Comparison of ENCODE assay signal across 9 cellular contexts in genomic region chr16:30762991-30763725, GRCh38. TPM values are rescaled to one million over a fixed set of nuclear protein-coding genes. Genes with fewer than 3 reads are reported as not detected.
DNase-seq lines count a peak whose midpoint lies in the region; ATAC-seq, FAIRE-seq and TF ChIP-seq lines count a peak whose summit lies in the region.
"Had no signal": no experiment of that assay in that cellular context is flagged by ENCODE, and none has a peak within 500 bp of the region (broad histone marks: within the 10 kb centered on the region; RNA-seq: fewer than 3 reads in every experiment).

No MANE protein-coding gene starts in this region.

- H3K9ac ChIP-seq in endothelial cell of umbilical vein (replicated peaks; ENCODE audit: extremely low read depth, insufficient read depth, low read length) (peak overlapping the region; percentile 78), neuronal stem cell (ENCODE audit: low read depth, low read length, poor library complexity) (no peak overlapping the region)

- H3K27ac Mint-ChIP-seq in CD8-positive, alpha-beta T cell = peak overlapping the region; percentile 92

- dilution Hi-C loops in endothelial cell of umbilical vein (cut with MboI; ENCODE audit: extremely low pct_ligation_motif_present, low sequenced_read_pairs) = no loop called here

- H3K4me1 Mint-ChIP-seq in CD8-positive, alpha-beta T cell (ENCODE audit: low read depth) = peaks cover 31% of the 10 kb centered on the region

- H3K27me3 Mint-ChIP-seq in CD8-positive, alpha-beta T cell (ENCODE audit: low read depth) = no peaks in the 10 kb centered on the region

- no TSS peak for BruUV-seq in OCI-LY7 (replicated peaks; lab: Mats Ljungman, UMichigan)
- BruUV-seq in endothelial cell of umbilical vein (replicated peaks; lab: Mats Ljungman, UMichigan) = no TSS peak

- H4K8ac ChIP-seq in neuronal stem cell (ENCODE audit: low read depth, low read length) = no peak overlapping the region

- no peak for TF ChIP-seq CTCF in CD8-positive, alpha-beta T cell (IDR thresholded peaks at IDR 0.05)
- TF ChIP-seq CTCF in OCI-LY7 (conservative IDR thresholded peaks at IDR 0.05; ENCODE audit: low read length) (no peak), endothelial cell of umbilical vein (IDR thresholded peaks at IDR 0.05; ENCODE audit: extremely low read depth in 1 of 2, insufficient read depth in 1 of 2, low read depth in 1 of 2, low read length in 2 of 2) (no peak)

- POLR2A ChIA-PET in CD8-positive, alpha-beta T cell (lab: Charles Lee) = interaction anchor here (0.9 to 1.5 kb wide), 2 partner anchors 50 to 51 kb away, joined by 3 read pairs; no protein-coding TSS in a partner anchor
- POLR2A ChIA-PET in OCI-LY7 (lab: Charles Lee) (interaction anchor here (0.6 to 1.0 kb wide), 3 partner anchors 15 to 126 kb away, joined by 4 to 5 read pairs (median 4); partner anchors contain the start of gene PHKG2), endothelial cell of umbilical vein (lab: Charles Lee) (no interaction called here)

- DNase-seq in CD8-positive, alpha-beta T cell = no peak
- DNase-seq in OCI-LY7 (ENCODE audit: low spot score) (no peak), endothelial cell of umbilical vein (ENCODE audit: low read depth, low spot score) (peak; percentile 11), neuronal stem cell (ENCODE audit: low spot score) (no peak), NOMO-1 treated with dmso at 0.1 percent for 144 hours (lab: John Stamatoyannopoulos, UW; ENCODE audit: unreplicated experiment) (no peak), DMS153 (lab: John Stamatoyannopoulos, UW) (no peak), GM19238 (ENCODE audit: insufficient read length, low spot score) (no peak)
- DNase-seq: NCI-H526 treated with DMSO at 0.1 percent for 48 hours had no signal

- no peak overlapping the region for H2AFZ ChIP-seq in OCI-LY7 (ENCODE audit: low read length)
- no peak overlapping the region for H2AFZ ChIP-seq in endothelial cell of umbilical vein (ENCODE audit: low read depth, low read length)
- H2AFZ ChIP-seq in neuronal stem cell (ENCODE audit: low read length) = no peak overlapping the region

- H3K79me2 ChIP-seq in OCI-LY7 (ENCODE audit: insufficient read depth, low read depth, low read length) = peaks cover 20% of the 10 kb centered on the region; the same call in 1 of the 2 replicates
- H3K79me2 ChIP-seq in endothelial cell of umbilical vein (ENCODE audit: control insufficient read depth, insufficient read depth, low read length) = peaks cover 22% of the 10 kb centered on the region

- no peak overlapping the region for H3K18ac ChIP-seq in neuronal stem cell (ENCODE audit: low read length)

- H3K9me1 ChIP-seq in endothelial cell of umbilical vein (replicated peaks; ENCODE audit: control insufficient read depth, extremely low read depth, insufficient read depth, low read length) = no peaks in the 10 kb centered on the region

- no peak overlapping the region for H3K23ac ChIP-seq in neuronal stem cell (ENCODE audit: low read depth, low read length, poor library complexity)

- peak overlapping the region; percentile 59 for H3K4me3 ChIP-seq in CD8-positive, alpha-beta T cell (ENCODE audit: low read depth, low read length)
- H3K4me3 ChIP-seq in OCI-LY7 (ENCODE audit: low read depth, low read length, poor library complexity, severe bottlenecking) (peak overlapping the region; percentile 84), endothelial cell of umbilical vein (replicated peaks in 1 of 3; ENCODE audit: insufficient read depth in 1 of 3, low read depth in 1 of 3, low read length in 3 of 3) (peak overlapping the region; percentile 19 to 87 (median 75)), neuronal stem cell (ENCODE audit: low read length in 2 of 2) (peak overlapping the region; percentile 96 to 99)

- no peak overlapping the region for H2BK120ac ChIP-seq in neuronal stem cell (ENCODE audit: low read depth, low read length)

- no peak overlapping the region for H3K14ac ChIP-seq in neuronal stem cell (ENCODE audit: low read length)

- peak overlapping the region; percentile 96 for H3K4me3 Mint-ChIP-seq in CD8-positive, alpha-beta T cell

- H4K91ac ChIP-seq in neuronal stem cell (ENCODE audit: low read depth, low read length, poor library complexity) = no peak overlapping the region

- H3K36me3 ChIP-seq in CD8-positive, alpha-beta T cell (ENCODE audit: insufficient read depth, low read length) = peaks cover 49% of the 10 kb centered on the region
- H3K36me3 ChIP-seq in OCI-LY7 (ENCODE audit: insufficient read depth, low read length) (peaks cover 73% of the 10 kb centered on the region), endothelial cell of umbilical vein (ENCODE audit: control insufficient read depth in 2 of 2, extremely low read depth in 1 of 2, insufficient read depth in 2 of 2, low read length in 2 of 2) (peaks cover 15 to 36% of the 10 kb centered on the region in 2 experiments), neuronal stem cell (replicated peaks in 1 of 2; ENCODE audit: control insufficient read depth in 2 of 2, insufficient read depth in 2 of 2, low read length in 2 of 2) (peaks cover 49 to 77% of the 10 kb centered on the region in 2 donors)

- no peaks in the 10 kb centered on the region for H3K9me3 ChIP-seq in CD8-positive, alpha-beta T cell (ENCODE audit: low read length)
- no peaks in the 10 kb centered on the region for H3K9me3 ChIP-seq in OCI-LY7 (ENCODE audit: low read length)
- no peaks in the 10 kb centered on the region for H3K9me3 ChIP-seq in endothelial cell of umbilical vein (replicated peaks; ENCODE audit: control insufficient read depth, insufficient read depth, low read length)
- peaks cover 0 to 1% of the 10 kb centered on the region in 2 donors for H3K9me3 ChIP-seq in neuronal stem cell (replicated peaks in 1 of 2; ENCODE audit: control insufficient read depth in 2 of 2, insufficient read depth in 1 of 2, low read depth in 1 of 2, low read length in 2 of 2)

- no peak overlapping the region for H2BK12ac ChIP-seq in neuronal stem cell (ENCODE audit: low read length)

- intact Hi-C loops in CD8-positive, alpha-beta T cell (cut with DNase I, micrococcal nuclease) = loop anchor here (1.0 to 5.0 kb wide), 13 partner anchors 12 to 354 kb away; partner anchors contain the start of genes FBRS (in 2 of the 2), PHKG2 (in 2 of the 2), FBXL19 (in 1 of the 2) and KAT8 (in 1 of the 2)
- intact Hi-C loops in OCI-LY7 (cut with micrococcal nuclease; ENCODE audit: unreplicated experiment) (loop anchor here (1.0 to 2.0 kb wide), 3 partner anchors 14 to 159 kb away; partner anchors contain the start of genes FBRS and PHKG2), endothelial cell of umbilical vein (cut with micrococcal nuclease) (loop anchor here (1.0 to 5.0 kb wide), 4 partner anchors 13 to 159 kb away; partner anchors contain the start of genes FBXL19 and PHKG2)

- no peak overlapping the region for H2BK15ac ChIP-seq in neuronal stem cell (ENCODE audit: low read length)

- H2BK5ac ChIP-seq in neuronal stem cell (ENCODE audit: low read length) = no peak overlapping the region

- no peaks in the 10 kb centered on the region for H3K27me3 ChIP-seq in CD8-positive, alpha-beta T cell (ENCODE audit: insufficient read depth, low read length)
- H3K27me3 ChIP-seq in endothelial cell of umbilical vein (ENCODE audit: control insufficient read depth in 2 of 2, insufficient read depth in 2 of 2, low read length in 2 of 2) (no peaks in the 10 kb centered on the region), neuronal stem cell (ENCODE audit: control insufficient read depth in 3 of 3, insufficient read depth in 3 of 3, low read depth in 1 of 3, low read length in 3 of 3) (no peaks in the 10 kb centered on the region)

- no peak for ATAC-seq in CD8-positive, alpha-beta T cell
- no peak for ATAC-seq in GM18520 (IDR thresholded peaks at IDR 0.05; ENCODE audit: unreplicated experiment)

- no peaks in the 10 kb centered on the region for H3K9me3 Mint-ChIP-seq in CD8-positive, alpha-beta T cell

- WGBS in neuronal stem cell (ENCODE audit: extremely low coverage in 2 of 2, insufficient read length in 2 of 2, insufficient replicate concordance in 1 of 2), 2 donors = no CpG with 5 or more reads among the region's 15 CpGs

- peak overlapping the region; percentile 74 for H3K27ac ChIP-seq in CD8-positive, alpha-beta T cell (ENCODE audit: low read depth, low read length)
- H3K27ac ChIP-seq in OCI-LY7 (ENCODE audit: low read depth, low read length, poor library complexity, severe bottlenecking) (peak overlapping the region; percentile 57), endothelial cell of umbilical vein (ENCODE audit: insufficient read depth, low read depth, low read length) (peak overlapping the region; percentile 47), neuronal stem cell (replicated peaks; ENCODE audit: low read length) (no peak overlapping the region)

- peaks cover 24% of the 10 kb centered on the region for H3K4me1 ChIP-seq in CD8-positive, alpha-beta T cell (ENCODE audit: insufficient read depth, low read length)
- H3K4me1 ChIP-seq in OCI-LY7 (ENCODE audit: insufficient read depth, low read length, poor library complexity, severe bottlenecking) (peaks cover 58% of the 10 kb centered on the region), endothelial cell of umbilical vein (ENCODE audit: control insufficient read depth, extremely low read depth, insufficient read depth, low read length) (peaks cover 15% of the 10 kb centered on the region), neuronal stem cell (ENCODE audit: control insufficient read depth in 2 of 2, insufficient read depth in 1 of 2, low read depth in 1 of 2, low read length in 2 of 2) (peaks cover 10 to 11% of the 10 kb centered on the region in 2 donors)

- CTCF ChIA-PET in CD8-positive, alpha-beta T cell (lab: Charles Lee) = interaction anchor here (1.0 to 1.1 kb wide), 2 partner anchors 8 to 43 kb away, joined by 3 read pairs; no protein-coding TSS in a partner anchor
- CTCF ChIA-PET in OCI-LY7 (lab: Charles Lee; ENCODE audit: unreplicated experiment) = no interaction called here
- CTCF ChIA-PET in endothelial cell of umbilical vein (lab: Charles Lee) = interaction anchor here (0.8 kb wide), 1 partner anchor 8 kb away, joined by 3 read pairs; no protein-coding TSS in a partner anchor

- peak overlapping the region; percentile 83 for H3K4me2 ChIP-seq in OCI-LY7 (ENCODE audit: low read length)
- peak overlapping the region; percentile 90 for H3K4me2 ChIP-seq in endothelial cell of umbilical vein (ENCODE audit: insufficient read depth, low read length)
- peak overlapping the region; percentile 69 for H3K4me2 ChIP-seq in neuronal stem cell (ENCODE audit: insufficient read depth, low read length, poor library complexity, severe bottlenecking)

- H3K4ac ChIP-seq in neuronal stem cell (ENCODE audit: low read length) = no peak overlapping the region

- peaks cover 21% of the 10 kb centered on the region for H3K79me1 ChIP-seq in neuronal stem cell (ENCODE audit: low read depth, low read length)

- no peak overlapping the region for H2AK5ac ChIP-seq in neuronal stem cell (ENCODE audit: low read depth, low read length)

- H3K9me2 ChIP-seq in OCI-LY7 (ENCODE audit: insufficient read depth, low read length) = no peaks in the 10 kb centered on the region

- no peak for TF ChIP-seq POLR2A in endothelial cell of umbilical vein (IDR thresholded peaks at IDR 0.05; ENCODE audit: low read depth, low read length)

- no peak for FAIRE-seq in endothelial cell of umbilical vein (lab: Jason Lieb, UNC)

- H4K20me1 ChIP-seq in OCI-LY7 (ENCODE audit: insufficient read depth, low read length) = no peaks in the 10 kb centered on the region
- H4K20me1 ChIP-seq in endothelial cell of umbilical vein (replicated peaks; ENCODE audit: control insufficient read depth, extremely low read depth, insufficient read depth, low read length) = no peaks in the 10 kb centered on the region

- peaks cover 59% of the 10 kb centered on the region for H3K36me3 Mint-ChIP-seq in CD8-positive, alpha-beta T cell

RNA-seq across cellular contexts. Expression of gene RNF40, which starts 1.0 kb away (rescaled TPM):
- total RNA-seq in CD8-positive, alpha-beta T cell = 100 to 1,000 TPM in 1 of 2 experiments, 10 to 100 TPM in 1; 98.7 to 101 TPM
- total RNA-seq in OCI-LY7 (2014; rRNA removed; shearing (Covaris generic)) = 54.8 and 70.5 TPM in 2 replicates
- total RNA-seq in OCI-LY7 (2022) (108 and 120 TPM in 2 replicates), endothelial cell of umbilical vein (97.0 and 102 TPM in 2 replicates)
- 60.5 and 67.6 TPM in 2 replicates for polyA plus RNA-seq in endothelial cell of umbilical vein
- 60.2 and 66.2 TPM in 2 replicates for polyA plus RNA-seq in endothelial cell of umbilical vein (2011; cell fraction: cytosol; rRNA removed)
- polyA plus RNA-seq in endothelial cell of umbilical vein (2011; cell fraction: nucleus; rRNA removed) = 134 and 176 TPM in 2 replicates
- 66.5 and 76.5 TPM in 2 replicates for polyA plus RNA-seq in endothelial cell of umbilical vein (2012)
- 110 and 121 TPM in 2 replicates for polyA minus RNA-seq in endothelial cell of umbilical vein
- polyA minus RNA-seq in endothelial cell of umbilical vein (2011; cell fraction: cytosol; rRNA and poly(A)+ RNA removed) = 57.5 TPM
- polyA minus RNA-seq in endothelial cell of umbilical vein (2011; cell fraction: nucleus; rRNA and poly(A)+ RNA removed) = 50.0 and 55.9 TPM in 2 replicates
- polyA plus RNA-seq in neuronal stem cell (2013, experiment 1 of 2) = 35.7 TPM
- polyA plus RNA-seq in neuronal stem cell (2013, experiment 2 of 2) = 38.4 TPM

RNA-seq across cellular contexts. Expression of gene CFAP119, which starts 1.3 kb away (rescaled TPM):
- 1 to 10 TPM; 2.7 to 3.6 TPM for total RNA-seq in CD8-positive, alpha-beta T cell
- 20.7 and 27.4 TPM in 2 replicates for total RNA-seq in OCI-LY7 (2014; rRNA removed; shearing (Covaris generic))
- total RNA-seq in OCI-LY7 (2022) = 25.0 and 27.4 TPM in 2 replicates
- total RNA-seq in endothelial cell of umbilical vein = 6.5 and 7.2 TPM in 2 replicates
- 9.5 and 13.7 TPM in 2 replicates for polyA plus RNA-seq in endothelial cell of umbilical vein
- polyA plus RNA-seq in endothelial cell of umbilical vein (2011; cell fraction: cytosol; rRNA removed) = 5.4 and 7.2 TPM in 2 replicates
- polyA plus RNA-seq in endothelial cell of umbilical vein (2011; cell fraction: nucleus; rRNA removed) = 45.2 and 58.3 TPM in 2 replicates
- 3.8 and 4.3 TPM in 2 replicates for polyA plus RNA-seq in endothelial cell of umbilical vein (2012)
- polyA minus RNA-seq in endothelial cell of umbilical vein = 2.6 and 3.1 TPM in 2 replicates
- polyA minus RNA-seq in endothelial cell of umbilical vein (2011; cell fraction: cytosol; rRNA and poly(A)+ RNA removed) = 8.9 TPM
- 3.7 and 6.4 TPM in 2 replicates for polyA minus RNA-seq in endothelial cell of umbilical vein (2011; cell fraction: nucleus; rRNA and poly(A)+ RNA removed)
- polyA plus RNA-seq in neuronal stem cell (2013, experiment 1 of 2) = 7.2 TPM
- polyA plus RNA-seq in neuronal stem cell (2013, experiment 2 of 2) = 7.6 TPM

RNA-seq across cellular contexts. Expression of gene PHKG2, which starts 14.9 kb away (rescaled TPM):
- total RNA-seq in CD8-positive, alpha-beta T cell = 10 to 100 TPM; 26.4 to 36.3 TPM
- 37.6 and 40.5 TPM in 2 replicates for total RNA-seq in OCI-LY7 (2014; rRNA removed; shearing (Covaris generic))
- 41.9 and 46.5 TPM in 2 replicates for total RNA-seq in OCI-LY7 (2022)
- total RNA-seq in endothelial cell of umbilical vein = 33.0 and 34.1 TPM in 2 replicates
- polyA plus RNA-seq in endothelial cell of umbilical vein = 48.8 and 55.4 TPM in 2 replicates
- 24.1 and 26.9 TPM in 2 replicates for polyA plus RNA-seq in endothelial cell of umbilical vein (2011; cell fraction: cytosol; rRNA removed)
- polyA plus RNA-seq in endothelial cell of umbilical vein (2011; cell fraction: nucleus; rRNA removed) = 135 and 139 TPM in 2 replicates
- 22.1 and 27.3 TPM in 2 replicates for polyA plus RNA-seq in endothelial cell of umbilical vein (2012)
- polyA minus RNA-seq in endothelial cell of umbilical vein = 36.8 and 40.1 TPM in 2 replicates
- polyA minus RNA-seq in endothelial cell of umbilical vein (2011; cell fraction: cytosol; rRNA and poly(A)+ RNA removed) = 16.7 TPM
- 35.1 and 43.3 TPM in 2 replicates for polyA minus RNA-seq in endothelial cell of umbilical vein (2011; cell fraction: nucleus; rRNA and poly(A)+ RNA removed)
- polyA plus RNA-seq in neuronal stem cell (2013, experiment 1 of 2) = 22.6 TPM
- polyA plus RNA-seq in neuronal stem cell (2013, experiment 2 of 2) = 21.7 TPM

RNA-seq across cellular contexts. Expression of gene ZNF629, which starts 23.8 kb away (rescaled TPM):
- 1 to 10 TPM; 1.7 to 1.9 TPM for total RNA-seq in CD8-positive, alpha-beta T cell
- total RNA-seq in OCI-LY7 (2014; rRNA removed; shearing (Covaris generic)) = 1.9 and 2.5 TPM in 2 replicates
- total RNA-seq in OCI-LY7 (2022) = 1.0 and 1.1 TPM in 2 replicates
- total RNA-seq in endothelial cell of umbilical vein = 11.2 and 11.7 TPM in 2 replicates
- polyA plus RNA-seq in endothelial cell of umbilical vein = 5.2 and 5.6 TPM in 2 replicates
- 4.5 and 4.7 TPM in 2 replicates for polyA plus RNA-seq in endothelial cell of umbilical vein (2011; cell fraction: cytosol; rRNA removed)
- polyA plus RNA-seq in endothelial cell of umbilical vein (2011; cell fraction: nucleus; rRNA removed) = 7.8 and 8.0 TPM in 2 replicates
- 7.8 and 9.0 TPM in 2 replicates for polyA plus RNA-seq in endothelial cell of umbilical vein (2012)
- polyA minus RNA-seq in endothelial cell of umbilical vein = 6.0 and 6.6 TPM in 2 replicates
- polyA minus RNA-seq in endothelial cell of umbilical vein (2011; cell fraction: cytosol; rRNA and poly(A)+ RNA removed) = 7.5 TPM
- 5.1 and 7.2 TPM in 2 replicates for polyA minus RNA-seq in endothelial cell of umbilical vein (2011; cell fraction: nucleus; rRNA and poly(A)+ RNA removed)
- polyA plus RNA-seq in neuronal stem cell (2013, experiment 1 of 2) = 10.7 TPM
- polyA plus RNA-seq in neuronal stem cell (2013, experiment 2 of 2) = 11.2 TPM
